24 cellular contexts compared by ENCODE assay signal in the genomic region with DNA sequence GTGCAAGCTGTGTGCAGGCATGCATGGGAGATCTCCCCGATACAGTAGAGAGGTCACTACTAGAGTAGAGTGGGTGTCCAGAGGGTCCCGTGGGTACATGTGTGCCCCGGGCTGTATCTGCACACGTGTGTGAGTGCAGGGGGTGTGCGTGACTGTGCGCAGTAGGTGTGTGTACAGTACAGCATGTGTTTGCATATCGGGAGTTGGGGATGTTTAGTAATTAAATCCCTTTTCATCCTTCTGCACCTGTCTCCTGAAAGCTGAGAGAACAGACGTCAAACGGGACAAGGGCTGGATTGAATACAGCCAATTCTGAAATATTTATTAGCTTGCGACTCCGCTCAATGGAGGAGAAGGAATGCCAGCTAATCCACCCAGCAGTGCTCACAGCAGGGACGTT. TPM values are rescaled to one million over a fixed set of nuclear protein-coding genes. Genes with fewer than 3 reads are reported as not detected.
DNase-seq lines count a peak whose midpoint lies in the region; ATAC-seq and TF ChIP-seq lines count a peak whose summit lies in the region.
"Had no signal": no experiment of that assay in that cellular context is flagged by ENCODE, and none has a peak within 500 bp of the region (broad histone marks: within the 10 kb centered on the region; RNA-seq: fewer than 3 reads in every experiment).

No MANE protein-coding gene starts in this region.

- peaks cover 1% of the 10 kb centered on the region for H3K36me3 Mint-ChIP-seq in progenitor cell of endocrine pancreas (ENCODE audit: insufficient read depth)
- H3K36me3 Mint-ChIP-seq: activated naive CD8-positive, alpha-beta T cell; stimulated activated effector memory CD8-positive, alpha-beta T cell treated with anti-CD3 and anti-CD28 coated beads, Interleukin-12 subunit alpha, Interleukin-12 subunit beta, amount 100 ng/mL, for 72 hours had no signal

- H3K36me3 ChIP-seq in vagina: no peaks in the 10 kb centered on the region
- H3K36me3 ChIP-seq: HAP-1 had no signal

- H3K9me3 ChIP-seq in vagina: no peaks in the 10 kb centered on the region
- H3K9me3 ChIP-seq: HAP-1 had no signal

- H3K27me3 ChIP-seq in vagina: no peaks in the 10 kb centered on the region
- H3K27me3 ChIP-seq: foreskin keratinocyte had no signal

- no peak overlapping the region for H3K4me3 ChIP-seq in vagina
- H3K4me3 ChIP-seq: HAP-1, skin epidermis had no signal

- peaks cover under 1% of the 10 kb centered on the region for H3K4me1 ChIP-seq in vagina
- H3K4me1 ChIP-seq: foreskin keratinocyte, HAP-1 had no signal

- H3K9me3 Mint-ChIP-seq in progenitor cell of endocrine pancreas (ENCODE audit: low read depth): peaks cover 18% of the 10 kb centered on the region
- H3K9me3 Mint-ChIP-seq: activated T-helper 2 cell treated with anti-CD3 and anti-CD28 coated beads, Interferon-gamma antibody, Interleukin-2, Interleukin-4, amounts not matched to agents 10 μg/mL and 5 μg/mL and 100 μg/mL, durations not matched to agents 14 hours and 24 hours and 36 hours; stimulated activated effector memory CD8-positive, alpha-beta T cell treated with anti-CD3 and anti-CD28 coated beads, Interleukin-12 subunit alpha, Interleukin-12 subunit beta, amount 100 ng/mL, for 72 hours; T-helper 2 cell treated with Interferon-gamma antibody and Interleukin-4, amounts not matched to agents 5 μg/mL and 100 μg/mL, for 36 hours had no signal

- no peak for TF ChIP-seq POLR2A in vagina (IDR thresholded peaks at IDR 0.05)

- H3K4me1 Mint-ChIP-seq in progenitor cell of endocrine pancreas (ENCODE audit: low read depth): no peaks in the 10 kb centered on the region
- H3K4me1 Mint-ChIP-seq: stimulated activated effector memory CD8-positive, alpha-beta T cell treated with anti-CD3 and anti-CD28 coated beads, Interleukin-12 subunit alpha, Interleukin-12 subunit beta, amount 100 ng/mL, for 72 hours had no signal

- DNase-seq in NCI-H1092 treated with DMSO at 0.1 percent for 48 hours (lab: John Stamatoyannopoulos, UW) (peak; percentile 83), NCI-H2171 (lab: John Stamatoyannopoulos, UW) (peak; percentile 35), NCI-H82 (lab: John Stamatoyannopoulos, UW) (peak; percentile 51), progenitor cell of endocrine pancreas (ENCODE audit: low spot score, unreplicated experiment) (no peak), Right ventricle myocardium inferior (ENCODE audit: missing footprints) (no peak), omental fat pad (ENCODE audit: low spot score) (no peak), cerebellar nuclear complex (lab: John Stamatoyannopoulos, UW) (no peak), vagina (ENCODE audit: extremely low spot score in 2 of 2) (no peak)
- DNase-seq: activated CD8-positive, alpha-beta memory T cell treated with anti-CD3 and anti-CD28 coated beads, Interleukin-2, amount 50 U/mL, for 4 hours; effector CD4-positive, alpha-beta T cell; erythroblast; foreskin keratinocyte; MM.1S; nephron progenitor cell; posterior cingulate gyrus; RPMI8226; stimulated activated CD4-positive, alpha-beta T cell treated with anti-CD3 and anti-CD28 coated beads, Interleukin-1b, Interleukin-23, amount 100 ng/mL, for 48 hours had no signal

- intact Hi-C loops in Right ventricle myocardium inferior (cut with DNase I) (no loop called here), vagina (cut with DNase I) (loop anchor here (5.0 kb wide), 1 partner anchor 1366 kb away; no protein-coding TSS in a partner anchor)

- ATAC-seq in Right ventricle myocardium inferior (no peak), omental fat pad (ENCODE audit: low FRiP score) (no peak)
- ATAC-seq: foreskin keratinocyte; stimulated activated effector memory CD8-positive, alpha-beta T cell treated with anti-CD3 and anti-CD28 coated beads, Interleukin-12 subunit alpha, Interleukin-12 subunit beta, amount 100 ng/mL, for 72 hours had no signal

- no peak for TF ChIP-seq CTCF in progenitor cell of endocrine pancreas (IDR thresholded peaks at IDR 0.05; ENCODE audit: unreplicated experiment)
- no peak for TF ChIP-seq CTCF in omental fat pad (IDR thresholded peaks at IDR 0.05)
- TF ChIP-seq CTCF in vagina (IDR thresholded peaks at IDR 0.05): no peak

- H3K27ac Mint-ChIP-seq in progenitor cell of endocrine pancreas: peak overlapping the region; percentile 2
- H3K27ac Mint-ChIP-seq: activated naive CD8-positive, alpha-beta T cell; activated T-helper 2 cell treated with anti-CD3 and anti-CD28 coated beads, Interferon-gamma antibody, Interleukin-2, Interleukin-4, amounts not matched to agents 10 μg/mL and 5 μg/mL and 100 μg/mL, durations not matched to agents 14 hours and 24 hours and 36 hours; nephron progenitor cell; stimulated activated effector memory CD8-positive, alpha-beta T cell treated with anti-CD3 and anti-CD28 coated beads, Interleukin-12 subunit alpha, Interleukin-12 subunit beta, amount 100 ng/mL, for 72 hours; T-helper 2 cell treated with Interferon-gamma antibody and Interleukin-4, amounts not matched to agents 5 μg/mL and 100 μg/mL, for 36 hours had no signal

- no peak overlapping the region for H3K4me3 Mint-ChIP-seq in progenitor cell of endocrine pancreas (ENCODE audit: low read depth)
- H3K4me3 Mint-ChIP-seq: activated naive CD8-positive, alpha-beta T cell; nephron progenitor cell; stimulated activated effector memory CD8-positive, alpha-beta T cell treated with anti-CD3 and anti-CD28 coated beads, Interleukin-12 subunit alpha, Interleukin-12 subunit beta, amount 100 ng/mL, for 72 hours; T-helper 2 cell treated with Interferon-gamma antibody and Interleukin-4, amounts not matched to agents 5 μg/mL and 100 μg/mL, for 36 hours had no signal

- H3K27ac ChIP-seq in vagina: no peak overlapping the region
- H3K27ac ChIP-seq: foreskin keratinocyte, skin epidermis, VCaP had no signal

- H3K27me3 Mint-ChIP-seq in progenitor cell of endocrine pancreas: peaks cover 7% of the 10 kb centered on the region

RNA-seq across cellular contexts. Expression of a gene that starts 44.6 kb away (rescaled TPM):
- total RNA-seq in progenitor cell of endocrine pancreas: 23.6 and 28.5 TPM in 2 replicates
- total RNA-seq in Right ventricle myocardium inferior: 58.2 TPM
- 1 to 10 TPM; 2.5 to 7.9 (median 6.0) TPM for total RNA-seq in omental fat pad
- 30.7 TPM for total RNA-seq in vagina

Comparison
In these comparisons a context has a peak if more than half of its experiments do, and no peak if none do; other contexts are left out.
1. DNase-seq: peak in NCI-H1092 treated with DMSO at 0.1 percent for 48 hours (single experiment), NCI-H2171 (single experiment) and NCI-H82 (single experiment); none in progenitor cell of endocrine pancreas (single experiment), Right ventricle myocardium inferior (single experiment), omental fat pad (single experiment), cerebellar nuclear complex (0 of 2) and vagina (0 of 2).